ENCODE assay signal across 10 cellular contexts in genomic region chr5:77168187-77168883, GRCh38. TPM values are rescaled to one million over a fixed set of nuclear protein-coding genes. Genes with fewer than 3 reads are reported as not detected.
A peak's percentile ranks its signal among the peaks of the same experiment; 100 is the strongest.
DNase-seq lines count a peak whose midpoint lies in the region; ATAC-seq and TF ChIP-seq lines count a peak whose summit lies in the region.
"Had no signal": no experiment of that assay in that cellular context is flagged by ENCODE, and none has a peak within 500 bp of the region (broad histone marks: within the 10 kb centered on the region; RNA-seq: fewer than 3 reads in every experiment).

No MANE protein-coding gene starts in this region.

- no peaks in the 10 kb centered on the region for H3K4me1 Mint-ChIP-seq in activated T-cell treated with anti-CD3 and anti-CD28 coated beads, Interleukin-2, amount 50 U/mL, for 72 hours (ENCODE audit: low read depth)
- no peaks in the 10 kb centered on the region for H3K4me1 Mint-ChIP-seq in naive thymus-derived CD8-positive, alpha-beta T cell
- H3K4me1 Mint-ChIP-seq: memory B cell; stimulated activated effector memory CD8-positive, alpha-beta T cell treated with anti-CD3 and anti-CD28 coated beads, Interleukin-12 subunit alpha, Interleukin-12 subunit beta, amount 100 ng/mL, for 72 hours had no signal

- in situ Hi-C loops in brain microvascular endothelial cell (cut with HindIII; ENCODE audit: low pct_ligation_motif_present, low sequenced_read_pairs): no loop called here
- in situ Hi-C loops in GM13977 (cut with MboI; ENCODE audit: low pct_unique_long_range_greater_than_20kb, low sequenced_read_pairs, unreplicated experiment): no loop called here

- peaks cover 0 to 2% of the 10 kb centered on the region in 2 donors for H3K9me3 Mint-ChIP-seq in activated T-cell treated with anti-CD3 and anti-CD28 coated beads, Interleukin-2, amount 50 U/mL, for 72 hours
- peaks cover 0 to 1% (median 0%) of the 10 kb centered on the region in 9 donors for H3K9me3 Mint-ChIP-seq in naive thymus-derived CD8-positive, alpha-beta T cell
- H3K9me3 Mint-ChIP-seq: memory B cell; stimulated activated effector memory CD8-positive, alpha-beta T cell treated with anti-CD3 and anti-CD28 coated beads, Interleukin-12 subunit alpha, Interleukin-12 subunit beta, amount 100 ng/mL, for 72 hours had no signal

- DNase-seq in NCI-H1092 treated with DMSO at 0.1 percent for 48 hours (lab: John Stamatoyannopoulos, UW) (peak; percentile 43), brain microvascular endothelial cell (peak; percentile 56), left colon (peak; percentile 24 to 48), tibial artery (peak; percentile 57 to 94), GM13977 (ENCODE audit: low spot score) (no peak), UCSD-AML1 (lab: John Stamatoyannopoulos, UW; ENCODE audit: unreplicated experiment) (no peak)
- DNase-seq in activated T-cell treated with anti-CD3 and anti-CD28 coated beads, Interleukin-2, amount 50 U/mL, for 72 hours: no peak
- no peak for DNase-seq in naive thymus-derived CD8-positive, alpha-beta T cell

- H3K27me3 ChIP-seq in brain microvascular endothelial cell (replicated peaks) (no peaks in the 10 kb centered on the region), tibial artery (no peaks in the 10 kb centered on the region)

- ATAC-seq in left colon: peak; percentile 26
- no peak for ATAC-seq in activated T-cell treated with anti-CD3 and anti-CD28 coated beads, Interleukin-2, amount 50 U/mL, for 72 hours (replicated peaks in 1 of 2)
- no peak for ATAC-seq in naive thymus-derived CD8-positive, alpha-beta T cell
- ATAC-seq: stimulated activated effector memory CD8-positive, alpha-beta T cell treated with anti-CD3 and anti-CD28 coated beads, Interleukin-12 subunit alpha, Interleukin-12 subunit beta, amount 100 ng/mL, for 72 hours had no signal

- H3K4me1 ChIP-seq in tibial artery: peaks cover 0 to 73% (median 28%) of the 10 kb centered on the region in 4 donors

- H3K27ac ChIP-seq in brain microvascular endothelial cell (peak overlapping the region; percentile 74), tibial artery (peak overlapping the region; percentile 61 to 69)

- H3K4me3 ChIP-seq in brain microvascular endothelial cell (ENCODE audit: low read depth, low read length) (no peak overlapping the region), tibial artery (no peak overlapping the region)

- H3K4me3 Mint-ChIP-seq in activated T-cell treated with anti-CD3 and anti-CD28 coated beads, Interleukin-2, amount 50 U/mL, for 72 hours: no peak overlapping the region
- no peak overlapping the region for H3K4me3 Mint-ChIP-seq in naive thymus-derived CD8-positive, alpha-beta T cell
- H3K4me3 Mint-ChIP-seq: memory B cell; stimulated activated effector memory CD8-positive, alpha-beta T cell treated with anti-CD3 and anti-CD28 coated beads, Interleukin-12 subunit alpha, Interleukin-12 subunit beta, amount 100 ng/mL, for 72 hours had no signal

- POLR2A ChIA-PET in naive thymus-derived CD8-positive, alpha-beta T cell (lab: Charles Lee): no interaction called here

- H3K36me3 Mint-ChIP-seq in activated T-cell treated with anti-CD3 and anti-CD28 coated beads, Interleukin-2, amount 50 U/mL, for 72 hours (ENCODE audit: insufficient read depth in 2 of 2): no peaks in the 10 kb centered on the region
- no peaks in the 10 kb centered on the region for H3K36me3 Mint-ChIP-seq in naive thymus-derived CD8-positive, alpha-beta T cell
- H3K36me3 Mint-ChIP-seq: memory B cell; stimulated activated effector memory CD8-positive, alpha-beta T cell treated with anti-CD3 and anti-CD28 coated beads, Interleukin-12 subunit alpha, Interleukin-12 subunit beta, amount 100 ng/mL, for 72 hours had no signal

- TF ChIP-seq CTCF in brain microvascular endothelial cell (IDR thresholded peaks at IDR 0.05; ENCODE audit: low read depth, low read length, missing control alignments) (no peak), tibial artery (IDR thresholded peaks at IDR 0.05) (no peak), GM13977 (IDR thresholded peaks at IDR 0.05; ENCODE audit: extremely low read depth, insufficient read depth, missing control alignments) (no peak)

- intact Hi-C loops in left colon (cut with DNase I, micrococcal nuclease): no loop called here
- intact Hi-C loops in tibial artery (cut with DNase I; ENCODE audit: low total_unique reads): no loop called here

- H3K27ac Mint-ChIP-seq in activated T-cell treated with anti-CD3 and anti-CD28 coated beads, Interleukin-2, amount 50 U/mL, for 72 hours: no peak overlapping the region
- H3K27ac Mint-ChIP-seq in naive thymus-derived CD8-positive, alpha-beta T cell: peak overlapping the region in 1 of 10 donors; percentile 18
- H3K27ac Mint-ChIP-seq: memory B cell; stimulated activated effector memory CD8-positive, alpha-beta T cell treated with anti-CD3 and anti-CD28 coated beads, Interleukin-12 subunit alpha, Interleukin-12 subunit beta, amount 100 ng/mL, for 72 hours had no signal

- H3K9me3 ChIP-seq in tibial artery: no peaks in the 10 kb centered on the region

- H3K27me3 Mint-ChIP-seq in activated T-cell treated with anti-CD3 and anti-CD28 coated beads, Interleukin-2, amount 50 U/mL, for 72 hours (ENCODE audit: low read depth): peaks cover 18% of the 10 kb centered on the region
- peaks cover 7 to 16% (median 11%) of the 10 kb centered on the region in 5 donors for H3K27me3 Mint-ChIP-seq in naive thymus-derived CD8-positive, alpha-beta T cell

- H3K36me3 ChIP-seq in brain microvascular endothelial cell (replicated peaks) (no peaks in the 10 kb centered on the region), tibial artery (no peaks in the 10 kb centered on the region)

RNA-seq across cellular contexts. Expression of gene PDE8B, which starts 42.1 kb away (rescaled TPM):
- 1 to 10 TPM in 1 of 2 donors, under 1 TPM in 1; 0.89 to 1.4 TPM for total RNA-seq in left colon
- total RNA-seq in activated T-cell treated with anti-CD3 and anti-CD28 coated beads, Interleukin-2, amount 50 U/mL, for 72 hours: under 1 TPM; 0.07 to 0.36 TPM
- total RNA-seq in naive thymus-derived CD8-positive, alpha-beta T cell: under 1 TPM in 1 of 2 experiments, not detected in 1; 0.52 TPM
- polyA plus RNA-seq in naive thymus-derived CD8-positive, alpha-beta T cell: under 1 TPM; 0.03 to 0.16 (median 0.08) TPM

Comparison
In these comparisons a context has a peak if more than half of its experiments do, and no peak if none do; other contexts are left out.
1. DNase-seq: peak in NCI-H1092 treated with DMSO at 0.1 percent for 48 hours (single experiment), brain microvascular endothelial cell (single experiment), left colon (2 of 2) and tibial artery (2 of 2); none in activated T-cell treated with anti-CD3 and anti-CD28 coated beads, Interleukin-2, amount 50 U/mL, for 72 hours (0 of 2), naive thymus-derived CD8-positive, alpha-beta T cell (0 of 10), GM13977 (single experiment) and UCSD-AML1 (single experiment).